11 cellular contexts compared by ENCODE assay signal in genomic region chr12:6424008-6424347, GRCh38. TPM values are rescaled to one million over a fixed set of nuclear protein-coding genes. Genes with fewer than 3 reads are reported as not detected.
DNase-seq lines count a peak whose midpoint lies in the region; ATAC-seq, FAIRE-seq and TF ChIP-seq lines count a peak whose summit lies in the region.
"Had no signal": no experiment of that assay in that cellular context is flagged by ENCODE, and none has a peak within 500 bp of the region (broad histone marks: within the 10 kb centered on the region; RNA-seq: fewer than 3 reads in every experiment).

No MANE protein-coding gene starts in this region.

- H3K4me1 ChIP-seq in MM.1S (ENCODE audit: low read length), result peaks cover 9% of the 10 kb centered on the region
- peaks cover 1 to 4% of the 10 kb centered on the region in 2 donors for H3K4me1 ChIP-seq in neuronal stem cell (ENCODE audit: control insufficient read depth in 2 of 2, insufficient read depth in 1 of 2, low read depth in 1 of 2, low read length in 2 of 2)

- no peaks in the 10 kb centered on the region for H4K20me1 ChIP-seq in MM.1S (ENCODE audit: insufficient read depth, low read length)

- intact Hi-C loops in CD14-positive monocyte (cut with micrococcal nuclease), result loop anchor here in 1 of 2 donors (5.0 kb wide), 1 partner anchor 118 kb away; no protein-coding TSS in a partner anchor

- no peak overlapping the region for H4K8ac ChIP-seq in neuronal stem cell (ENCODE audit: low read depth, low read length)

- no peaks in the 10 kb centered on the region for H3K79me1 ChIP-seq in neuronal stem cell (ENCODE audit: low read depth, low read length)

- peak overlapping the region in 4 of 7 donors; percentile 18 to 60 (median 53) for H3K27ac Mint-ChIP-seq in CD14-positive monocyte

- H3K4me2 ChIP-seq in MM.1S (ENCODE audit: low read depth, low read length), result peak overlapping the region; percentile 44; the same call in 1 of the 2 replicates
- no peak overlapping the region for H3K4me2 ChIP-seq in neuronal stem cell (ENCODE audit: insufficient read depth, low read length, poor library complexity, severe bottlenecking)

- H3K4ac ChIP-seq in neuronal stem cell (ENCODE audit: low read length), result no peak overlapping the region

- H2BK5ac ChIP-seq in neuronal stem cell (ENCODE audit: low read length), result no peak overlapping the region

- no CpG with 5 or more reads among the region's 6 CpGs for WGBS in neuronal stem cell (ENCODE audit: extremely low coverage in 2 of 2, insufficient read length in 2 of 2, insufficient replicate concordance in 1 of 2), 2 donors

- FAIRE-seq in urothelium cell line (lab: Jason Lieb, UNC), result no peak

- no peaks in the 10 kb centered on the region for H3K9me3 ChIP-seq in MM.1S (replicated peaks; ENCODE audit: insufficient read depth, low read length)
- H3K9me3 ChIP-seq in neuronal stem cell (replicated peaks in 1 of 2; ENCODE audit: control insufficient read depth in 2 of 2, insufficient read depth in 1 of 2, low read depth in 1 of 2, low read length in 2 of 2), result no peaks in the 10 kb centered on the region
- H3K9me3 ChIP-seq: Caco-2, testis had no signal

- H3K4me3 ChIP-seq in MM.1S (ENCODE audit: low read length) (no peak overlapping the region), neuronal stem cell (ENCODE audit: low read length in 2 of 2) (no peak overlapping the region)
- H3K4me3 ChIP-seq: testis had no signal

- TF ChIP-seq CTCF in CD14-positive monocyte (IDR thresholded peaks at IDR 0.05) (no peak), MM.1S (IDR thresholded peaks at IDR 0.05; ENCODE audit: low read length) (no peak)

- peaks cover 0 to 4% (median 0%) of the 10 kb centered on the region in 3 donors for H3K27me3 Mint-ChIP-seq in CD14-positive monocyte (ENCODE audit: low read depth in 3 of 3)

- H4K91ac ChIP-seq in neuronal stem cell (ENCODE audit: low read depth, low read length, poor library complexity), result no peak overlapping the region

- DNase-seq in CD14-positive monocyte (ENCODE audit: low spot score) (no peak), MM.1S (no peak), cerebellum (ENCODE audit: low spot score) (peak; percentile 19), neuronal stem cell (ENCODE audit: low spot score) (no peak), urothelium cell line (ENCODE audit: low spot score) (no peak), LoVo (ENCODE audit: low spot score) (no peak)
- no peak for DNase-seq in stimulated activated CD4-positive, alpha-beta T cell treated with anti-CD3 and anti-CD28 coated beads, Interleukin-4, amount 100 ng/mL, for 1 hour

- H3K4me3 Mint-ChIP-seq in CD14-positive monocyte, result no peak overlapping the region

- no peak overlapping the region for H2BK12ac ChIP-seq in neuronal stem cell (ENCODE audit: low read length)

- H3K9me2 ChIP-seq in MM.1S (replicated peaks; ENCODE audit: insufficient read depth, low read length), result no peaks in the 10 kb centered on the region

- H3K79me2 ChIP-seq in MM.1S (ENCODE audit: low read length), result no peaks in the 10 kb centered on the region

- H3F3A ChIP-seq in MM.1S (ENCODE audit: insufficient read depth, low read length), result no peaks in the 10 kb centered on the region

- H3K36me3 ChIP-seq in MM.1S (replicated peaks; ENCODE audit: insufficient read depth, low read length), result no peaks in the 10 kb centered on the region
- no peaks in the 10 kb centered on the region for H3K36me3 ChIP-seq in neuronal stem cell (replicated peaks in 1 of 2; ENCODE audit: control insufficient read depth in 2 of 2, insufficient read depth in 2 of 2, low read length in 2 of 2)

- no peaks in the 10 kb centered on the region for H3K27me3 ChIP-seq in MM.1S (replicated peaks; ENCODE audit: insufficient read depth, low read length)
- H3K27me3 ChIP-seq in neuronal stem cell (ENCODE audit: control insufficient read depth in 3 of 3, insufficient read depth in 3 of 3, low read depth in 1 of 3, low read length in 3 of 3), result no peaks in the 10 kb centered on the region
- H3K27me3 ChIP-seq: testis had no signal

- peaks cover 22% of the 10 kb centered on the region for H3K4me1 Mint-ChIP-seq in CD14-positive monocyte

- 0 out of 2 replicates have a peak overlapping the region, but pooled peaks have one; percentile 3 for H3K9ac ChIP-seq in MM.1S (ENCODE audit: low read length)
- no peak overlapping the region for H3K9ac ChIP-seq in neuronal stem cell (ENCODE audit: low read depth, low read length, poor library complexity)

- no peak for ATAC-seq in HG03432 (IDR thresholded peaks at IDR 0.05; ENCODE audit: unreplicated experiment)

- no peaks in the 10 kb centered on the region for H3K36me3 Mint-ChIP-seq in CD14-positive monocyte

- H3K14ac ChIP-seq in neuronal stem cell (ENCODE audit: low read length), result no peak overlapping the region

- peak overlapping the region; percentile 20 for H3K18ac ChIP-seq in neuronal stem cell (ENCODE audit: low read length)

- H3K23ac ChIP-seq in neuronal stem cell (ENCODE audit: low read depth, low read length, poor library complexity), result no peak overlapping the region

- no peak overlapping the region for H2AK5ac ChIP-seq in neuronal stem cell (ENCODE audit: low read depth, low read length)

- H2BK120ac ChIP-seq in neuronal stem cell (ENCODE audit: low read depth, low read length), result no peak overlapping the region

- no peak overlapping the region for H2BK15ac ChIP-seq in neuronal stem cell (ENCODE audit: low read length)

- no peak overlapping the region for H3K27ac ChIP-seq in MM.1S (ENCODE audit: low read length)
- H3K27ac ChIP-seq in neuronal stem cell (replicated peaks; ENCODE audit: low read length), result no peak overlapping the region
- H3K27ac ChIP-seq: testis had no signal

- no peaks in the 10 kb centered on the region for H3K9me3 Mint-ChIP-seq in CD14-positive monocyte

- H2AFZ ChIP-seq in MM.1S (ENCODE audit: low read length) (peak overlapping the region; percentile 45), neuronal stem cell (ENCODE audit: low read length) (peak overlapping the region; percentile 72)

RNA-seq across cellular contexts. Expression of gene CD27, which starts 20.8 kb away (rescaled TPM):
- 1 to 10 TPM in 1 of 2 donors, under 1 TPM in 1; 0.88 to 1.2 TPM for polyA plus RNA-seq in CD14-positive monocyte
- total RNA-seq in cerebellum, result not detected
- polyA plus RNA-seq in neuronal stem cell (2013, experiment 1 of 2), result 0.14 TPM
- polyA plus RNA-seq in neuronal stem cell (2013, experiment 2 of 2), result 0.11 TPM
- total RNA-seq: Caco-2 had no signal
- polyA plus RNA-seq: neural cell had no signal

RNA-seq across cellular contexts. Expression of gene TAPBPL, which starts 27.9 kb away (rescaled TPM):
- 100 to 1,000 TPM in 1 of 2 donors, 10 to 100 TPM in 1; 91.8 to 145 TPM for polyA plus RNA-seq in CD14-positive monocyte
- total RNA-seq in cerebellum, result 3.1 TPM
- polyA plus RNA-seq in neuronal stem cell (2013, experiment 1 of 2), result 0.33 TPM
- 0.28 TPM for polyA plus RNA-seq in neuronal stem cell (2013, experiment 2 of 2)
- polyA plus RNA-seq: neural cell had no signal

RNA-seq across cellular contexts. Expression of gene LTBR, which starts 40.0 kb away (rescaled TPM):
- 10 to 100 TPM; 56.4 to 60.6 TPM for polyA plus RNA-seq in CD14-positive monocyte
- 3.1 TPM for total RNA-seq in cerebellum
- 2.3 TPM for polyA plus RNA-seq in neuronal stem cell (2013, experiment 1 of 2)
- polyA plus RNA-seq in neuronal stem cell (2013, experiment 2 of 2), result 2.3 TPM
- polyA plus RNA-seq: neural cell had no signal

RNA-seq across cellular contexts. Expression of gene VAMP1, which starts 46.5 kb away (rescaled TPM):
- under 1 TPM; 0.84 to 0.85 TPM for polyA plus RNA-seq in CD14-positive monocyte
- total RNA-seq in cerebellum, result 10.5 TPM
- 14.2 TPM for polyA plus RNA-seq in neuronal stem cell (2013, experiment 1 of 2)
- polyA plus RNA-seq in neuronal stem cell (2013, experiment 2 of 2), result 14.6 TPM

RNA-seq across cellular contexts. Expression of gene SCNN1A, which starts 48.6 kb away (rescaled TPM):
- under 1 TPM; 0.11 to 0.63 TPM for polyA plus RNA-seq in CD14-positive monocyte
- not detected for total RNA-seq in cerebellum
- 0.40 TPM for polyA plus RNA-seq in neuronal stem cell (2013, experiment 1 of 2)
- polyA plus RNA-seq in neuronal stem cell (2013, experiment 2 of 2), result 0.68 TPM
- polyA plus RNA-seq: neural cell had no signal
